In the genomic region with DNA sequence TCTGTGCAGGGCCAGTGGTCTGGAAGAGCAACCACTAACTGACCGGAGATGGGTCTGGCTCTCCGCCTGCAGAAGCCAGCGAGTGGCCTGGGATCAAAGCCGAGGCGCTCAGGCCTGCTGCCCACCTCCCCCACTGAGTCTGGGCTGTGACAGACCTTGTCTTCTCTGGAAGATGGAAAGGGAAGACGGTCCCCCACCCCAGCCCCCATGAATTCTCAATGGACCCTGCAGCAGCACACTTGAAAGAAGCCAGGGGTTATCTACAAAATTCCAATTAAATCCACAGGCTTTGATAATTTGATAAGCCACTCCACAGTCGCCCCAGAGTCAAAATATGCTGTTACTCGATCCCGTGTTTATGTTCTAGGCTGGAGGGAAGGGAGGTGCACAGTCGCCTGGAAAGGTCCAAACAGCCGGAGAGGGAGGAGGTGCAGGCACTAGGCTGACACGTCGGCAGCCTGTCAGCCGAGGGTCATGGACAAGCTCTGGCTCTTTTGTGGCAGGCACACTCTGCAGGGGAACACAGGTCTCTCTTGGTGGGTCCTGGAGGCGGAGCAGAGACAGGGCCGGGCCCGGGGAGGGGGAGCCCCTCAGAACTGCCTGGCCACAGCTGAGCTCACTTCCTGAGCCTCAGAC, we compare ENCODE assay signal across 20 cellular contexts.
A peak's percentile ranks its signal among the peaks of the same experiment; 100 is the strongest.
DNase-seq lines count a peak whose midpoint lies in the region; FAIRE-seq and TF ChIP-seq lines count a peak whose summit lies in the region.
"Had no signal": no experiment of that assay in that cellular context is flagged by ENCODE, and none has a peak within 500 bp of the region (broad histone marks: within the 10 kb centered on the region; RNA-seq: fewer than 3 reads in every experiment).

No MANE protein-coding gene starts in this region.

- no peaks in the 10 kb centered on the region for H3K9me3 ChIP-seq in astrocyte (ENCODE audit: insufficient read depth, low read depth, low read length)
- no peaks in the 10 kb centered on the region for H3K9me3 ChIP-seq in Peyer's patch
- H3K9me3 ChIP-seq: sigmoid colon had no signal

- H3K79me2 ChIP-seq in astrocyte (ENCODE audit: insufficient read depth, low read length) = no peaks in the 10 kb centered on the region

- TF ChIP-seq CTCF in astrocyte (IDR thresholded peaks at IDR 0.05; ENCODE audit: insufficient read depth, low read depth, low read length) = no peak
- no peak for TF ChIP-seq CTCF in Peyer's patch (IDR thresholded peaks at IDR 0.05)

- no peak for TF ChIP-seq POLR2A in Peyer's patch (IDR thresholded peaks at IDR 0.05)

- H3K4me1 ChIP-seq in astrocyte (ENCODE audit: insufficient read depth, low read length) = peaks cover 13% of the 10 kb centered on the region
- H3K4me1 ChIP-seq in Peyer's patch = no peaks in the 10 kb centered on the region

- no peaks in the 10 kb centered on the region for H3K27me3 ChIP-seq in astrocyte (ENCODE audit: insufficient read depth, low read length)
- H3K27me3 ChIP-seq in Peyer's patch = no peaks in the 10 kb centered on the region
- H3K27me3 ChIP-seq: brain microvascular endothelial cell, sigmoid colon had no signal

- no peaks in the 10 kb centered on the region for H4K20me1 ChIP-seq in astrocyte (ENCODE audit: insufficient read depth, low read length)

- no peak overlapping the region for H2AFZ ChIP-seq in astrocyte (ENCODE audit: low read depth, low read length)
- H2AFZ ChIP-seq: GM23248 had no signal

- H3K9ac ChIP-seq in astrocyte (ENCODE audit: low read length) = no peak overlapping the region
- H3K9ac ChIP-seq: GM23248 had no signal

- peaks cover 11% of the 10 kb centered on the region for H3K27me3 Mint-ChIP-seq in astrocyte (ENCODE audit: low read depth, unreplicated experiment)

- H3K27ac ChIP-seq in astrocyte (ENCODE audit: low read depth, low read length) (no peak overlapping the region), substantia nigra (ENCODE audit: low read depth, low read length, poor library complexity, severe bottlenecking) (peak overlapping the region; percentile 27), Peyer's patch (no peak overlapping the region)
- H3K27ac ChIP-seq: brain microvascular endothelial cell, GM23248, sigmoid colon had no signal

- H3K4me2 ChIP-seq in astrocyte (ENCODE audit: low read length) = peak overlapping the region; percentile 3

- H3K9me3 Mint-ChIP-seq in astrocyte (ENCODE audit: unreplicated experiment) = no peaks in the 10 kb centered on the region
- H3K9me3 Mint-ChIP-seq: activated naive CD4-positive, alpha-beta T cell treated with anti-CD3 and anti-CD28 coated beads, Interleukin-2, amount 50 U/mL, for 72 hours; activated T-cell treated with anti-CD3 and anti-CD28 coated beads, Interleukin-2, amount 50 U/mL, for 72 hours had no signal

- H3K27ac Mint-ChIP-seq in astrocyte (ENCODE audit: unreplicated experiment) = no peak overlapping the region
- H3K27ac Mint-ChIP-seq: activated CD8-positive, alpha-beta T cell treated with anti-CD3 and anti-CD28 coated beads, Interleukin-2, amount 10 ng/mL, durations not matched to agents 7 days and 5 days; activated naive CD4-positive, alpha-beta T cell treated with anti-CD3 and anti-CD28 coated beads, Interleukin-2, amount 50 U/mL, for 72 hours; activated T-cell treated with anti-CD3 and anti-CD28 coated beads, Interleukin-2, amount 50 U/mL, for 72 hours had no signal

- POLR2A ChIA-PET in HEK293T (lab: Yijun Ruan, JAX) = interaction anchor here (1.0 kb wide), 2 partner anchors 18 to 135 kb away, joined by 3 read pairs; no protein-coding TSS in a partner anchor

- no peak overlapping the region for H3K4me3 Mint-ChIP-seq in astrocyte (ENCODE audit: unreplicated experiment)
- H3K4me3 Mint-ChIP-seq: activated CD8-positive, alpha-beta T cell treated with anti-CD3 and anti-CD28 coated beads, Interleukin-2, amount 10 ng/mL, durations not matched to agents 7 days and 5 days; activated T-cell treated with anti-CD3 and anti-CD28 coated beads, Interleukin-2, amount 50 U/mL, for 72 hours had no signal

- FAIRE-seq in astrocyte (lab: Jason Lieb, UNC) = no peak
- FAIRE-seq: K562 had no signal

- DNase-seq in HEK293T (ENCODE audit: extremely low spot score) = peak; percentile 46
- DNase-seq in astrocyte (ENCODE audit: low read depth) = no peak
- DNase-seq in islet precursor cell = peak; percentile 88
- peak in 3 of 49 donors; percentile 28 to 74 (median 69) for DNase-seq in substantia nigra (lab: John Stamatoyannopoulos, UW)
- DNase-seq in kidney tubule cell (ENCODE audit: low spot score) = no peak
- DNase-seq in Peyer's patch = no peak
- DNase-seq in activated CD4-positive, alpha-beta T cell treated with anti-CD3 and anti-CD28 coated beads, Interleukin-2, amount 50 U/mL, for 48 hours = no peak
- DNase-seq: activated CD8-positive, alpha-beta T cell treated with anti-CD3 and anti-CD28 coated beads, Interleukin-2, amount 10 ng/mL, durations not matched to agents 7 days and 5 days; activated T-cell treated with anti-CD3 and anti-CD28 coated beads, Interleukin-2, amount 50 U/mL, for 72 hours; brain microvascular endothelial cell; GM23248; hippocampal formation; MV-4-11; NCI-H2081; NCI-H748 treated with DMSO at 0.1 percent for 48 hours; nucleus accumbens; sigmoid colon; stimulated activated CD4-positive, alpha-beta T cell treated with anti-CD3 and anti-CD28 coated beads, Interleukin-2, amount 100 ng/mL, for 48 hours had no signal

- CTCF ChIA-PET in HEK293T (lab: Yijun Ruan, JAX) = interaction anchor here (0.9 kb wide), 1 partner anchor 165 kb away, joined by 4 read pairs; no protein-coding TSS in a partner anchor

- H3K4me3 ChIP-seq in astrocyte (ENCODE audit: insufficient read depth, low read depth, low read length) (no peak overlapping the region), Peyer's patch (no peak overlapping the region)
- H3K4me3 ChIP-seq: GM23248, K562, sigmoid colon had no signal

- H3K36me3 ChIP-seq in astrocyte (ENCODE audit: insufficient read depth, low read length) = no peaks in the 10 kb centered on the region
- peaks cover 0 to 6% (median 0%) of the 10 kb centered on the region in 3 donors for H3K36me3 ChIP-seq in Peyer's patch
- H3K36me3 ChIP-seq: brain microvascular endothelial cell had no signal

- peaks cover 15% of the 10 kb centered on the region for H3K4me1 Mint-ChIP-seq in astrocyte (ENCODE audit: low read depth, unreplicated experiment)

- H3K36me3 Mint-ChIP-seq in astrocyte (ENCODE audit: low read depth, unreplicated experiment) = peaks cover 13% of the 10 kb centered on the region
- H3K36me3 Mint-ChIP-seq: activated naive CD4-positive, alpha-beta T cell treated with anti-CD3 and anti-CD28 coated beads, Interleukin-2, amount 50 U/mL, for 72 hours had no signal

TF ChIP-seq in HEK293T, 16 proteins besides CTCF, POLR2A, EP300 and RAD21:
- TF ChIP-seq ARNT (IDR thresholded peaks at IDR 0.05) (no peak), SP1 (IDR thresholded peaks at IDR 0.05) (no peak), HDGF (IDR thresholded peaks at IDR 0.05; ENCODE audit: borderline replicate concordance) (no peak), L3MBTL2 (conservative IDR thresholded peaks at IDR 0.05) (no peak), FOXK2 (IDR thresholded peaks at IDR 0.05) (no peak), LEF1 (IDR thresholded peaks at IDR 0.05; ENCODE audit: borderline replicate concordance) (no peak), CTBP1 (IDR thresholded peaks at IDR 0.05; ENCODE audit: borderline replicate concordance) (no peak), BHLHE40 (IDR thresholded peaks at IDR 0.05; ENCODE audit: borderline replicate concordance) (no peak), ZNF384 (IDR thresholded peaks at IDR 0.05) (no peak), TARDBP (IDR thresholded peaks at IDR 0.05) (no peak), ELF4 (IDR thresholded peaks at IDR 0.05) (no peak), FOXA1 (IDR thresholded peaks at IDR 0.05) (no peak), FOXM1 (IDR thresholded peaks at IDR 0.05; ENCODE audit: borderline replicate concordance) (no peak), NFRKB (IDR thresholded peaks at IDR 0.05) (no peak), SUZ12 (IDR thresholded peaks at IDR 0.05) (no peak)
- TF ChIP-seq, protein P1, sequence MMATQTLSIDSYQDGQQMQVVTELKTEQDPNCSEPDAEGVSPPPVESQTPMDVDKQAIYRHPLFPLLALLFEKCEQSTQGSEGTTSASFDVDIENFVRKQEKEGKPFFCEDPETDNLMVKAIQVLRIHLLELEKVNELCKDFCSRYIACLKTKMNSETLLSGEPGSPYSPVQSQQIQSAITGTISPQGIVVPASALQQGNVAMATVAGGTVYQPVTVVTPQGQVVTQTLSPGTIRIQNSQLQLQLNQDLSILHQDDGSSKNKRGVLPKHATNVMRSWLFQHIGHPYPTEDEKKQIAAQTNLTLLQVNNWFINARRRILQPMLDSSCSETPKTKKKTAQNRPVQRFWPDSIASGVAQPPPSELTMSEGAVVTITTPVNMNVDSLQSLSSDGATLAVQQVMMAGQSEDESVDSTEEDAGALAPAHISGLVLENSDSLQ (IDR thresholded peaks at IDR 0.05) = no peak
TF ChIP-seq in HEK293T: peak in this region for 0.

Comparison
In these comparisons a context has a peak if more than half of its experiments do, and no peak if none do; other contexts are left out.
1. DNase-seq: peak in HEK293T (single experiment) and islet precursor cell (single experiment); none in astrocyte (single experiment), kidney tubule cell (single experiment), Peyer's patch (0 of 3) and activated CD4-positive, alpha-beta T cell treated with anti-CD3 and anti-CD28 coated beads, Interleukin-2, amount 50 U/mL, for 48 hours (0 of 2).